ENCODE assay signal across 1 cellular context in genomic region chr13:113122571-113123225, GRCh38.
TF ChIP-seq lines count a peak whose summit lies in the region.

TSS of gene F10 (plus strand) at chr13:113122799. CDS start at chr13:113122856, 57 bp downstream.

TF ChIP-seq in HepG2, 621 proteins besides CTCF, POLR2A, EP300 and RAD21 (continued from another document and continues in another):
- TF ChIP-seq HNF4A (CRISPR knock-in tag; IDR thresholded peaks at IDR 0.05) (peak; percentile 99), PCBP1 (IDR thresholded peaks at IDR 0.05; ENCODE audit: borderline replicate concordance, low read depth, low read length) (0 out of 2 replicates have a peak, but pooled peaks have one; percentile 70), ZBTB38 (CRISPR knock-in tag; IDR thresholded peaks at IDR 0.05) (peak; percentile 91), ZNF557 (CRISPR knock-in tag; IDR thresholded peaks at IDR 0.05) (peak; percentile 91), ZNF331 (CRISPR knock-in tag; IDR thresholded peaks at IDR 0.05) (peak; percentile 75; the same call in 1 of the 2 replicates), YY1 (IDR thresholded peaks at IDR 0.05; ENCODE audit: insufficient read depth, insufficient replicate concordance, low read depth, low read length) (peak; percentile 61), ZNF746 (CRISPR knock-in tag; IDR thresholded peaks at IDR 0.05) (no peak), ZNF709 (CRISPR knock-in tag; IDR thresholded peaks at IDR 0.05) (0 out of 2 replicates have a peak, but pooled peaks have one; percentile 42), EHMT2 (IDR thresholded peaks at IDR 0.05; ENCODE audit: borderline replicate concordance, low read depth, low read length) (no peak), NCOA2 (CRISPR knock-in tag; IDR thresholded peaks at IDR 0.05) (peak; percentile 73; the same call in 1 of the 2 replicates), SP2 (CRISPR knock-in tag; IDR thresholded peaks at IDR 0.05) (peak; percentile 82), ZNF24 (IDR thresholded peaks at IDR 0.05) (no peak), ZNF451 (CRISPR knock-in tag; IDR thresholded peaks at IDR 0.05) (no peak), SMC3 (IDR thresholded peaks at IDR 0.05; ENCODE audit: low read length) (no peak; the same call in none of the 2 replicates), SMARCC2 (IDR thresholded peaks at IDR 0.05) (no peak), HDAC2 (CRISPR knock-in tag; IDR thresholded peaks at IDR 0.05) (peak; percentile 74), DNMT3B (CRISPR knock-in tag; conservative IDR thresholded peaks at IDR 0.05) (no peak), ZNF724P (CRISPR knock-in tag; IDR thresholded peaks at IDR 0.05; ENCODE audit: borderline replicate concordance) (no peak), ZNF556 (CRISPR knock-in tag; IDR thresholded peaks at IDR 0.05; ENCODE audit: borderline replicate concordance) (peak; percentile 89), HHEX (CRISPR knock-in tag; IDR thresholded peaks at IDR 0.05) (no peak), ARID2 (CRISPR knock-in tag; IDR thresholded peaks at IDR 0.05; ENCODE audit: borderline replicate concordance) (peak; percentile 89; the same call in 1 of the 2 replicates), FOXA1 (IDR thresholded peaks at IDR 0.05) (no peak), FOXA1 (CRISPR knock-in tag; IDR thresholded peaks at IDR 0.05) (peak; percentile 73), MXD4 (CRISPR knock-in tag; IDR thresholded peaks at IDR 0.05) (peak; percentile 58; the same call in 1 of the 2 replicates), KDM5A (IDR thresholded peaks at IDR 0.05; ENCODE audit: borderline replicate concordance, low read length) (peak; percentile 77), NRL (CRISPR knock-in tag; IDR thresholded peaks at IDR 0.05; ENCODE audit: borderline replicate concordance) (peak; percentile 90; the same call in 1 of the 2 replicates), IRF2 (CRISPR knock-in tag; IDR thresholded peaks at IDR 0.05) (peak; percentile 81), SUZ12 (IDR thresholded peaks at IDR 0.05; ENCODE audit: low read depth, low read length) (no peak; the same call in 1 of the 2 replicates), SOX13 (IDR thresholded peaks at IDR 0.05) (no peak), SOX13 (CRISPR knock-in tag; conservative IDR thresholded peaks at IDR 0.05 in 1 of 2, IDR thresholded peaks at IDR 0.05 in 1 of 2) (peak in 1 of 2 experiments; percentile 67; a peak in 1 of 4 replicates), ZNF431 (CRISPR knock-in tag; IDR thresholded peaks at IDR 0.05; ENCODE audit: borderline replicate concordance, low read depth) (0 out of 2 replicates have a peak, but pooled peaks have one; percentile 19), ZKSCAN1 (IDR thresholded peaks at IDR 0.05; ENCODE audit: low read length) (peak; percentile 33; the same call in 1 of the 2 replicates), MXI1 (IDR thresholded peaks at IDR 0.05; ENCODE audit: borderline replicate concordance, low read depth, low read length) (peak; percentile 88; the same call in 2 of the 3 replicates), PATZ1 (CRISPR knock-in tag; IDR thresholded peaks at IDR 0.05) (peak; percentile 46; the same call in 1 of the 2 replicates), MED8 (CRISPR knock-in tag; IDR thresholded peaks at IDR 0.05; ENCODE audit: insufficient replicate concordance) (peak; percentile 88), FOXC1 (CRISPR knock-in tag; IDR thresholded peaks at IDR 0.05; ENCODE audit: borderline replicate concordance) (no peak), ZNF101 (CRISPR knock-in tag; IDR thresholded peaks at IDR 0.05; ENCODE audit: borderline replicate concordance, low read depth) (no peak), SKIL (CRISPR knock-in tag; IDR thresholded peaks at IDR 0.05; ENCODE audit: borderline replicate concordance) (peak; percentile 83), PHF21A (CRISPR knock-in tag; IDR thresholded peaks at IDR 0.05) (peak; percentile 96), ZNF530 (CRISPR knock-in tag; IDR thresholded peaks at IDR 0.05; ENCODE audit: low read depth) (no peak), ZNF274 (CRISPR knock-in tag; IDR thresholded peaks at IDR 0.05) (peak; percentile 94), ZNF547 (CRISPR knock-in tag; IDR thresholded peaks at IDR 0.05) (peak; percentile 80), KMT2A (CRISPR knock-in tag; IDR thresholded peaks at IDR 0.05) (peak; percentile 79), EZH2 (conservative IDR thresholded peaks at IDR 0.05; ENCODE audit: low read depth, low read length) (no peak), HNRNPLL (IDR thresholded peaks at IDR 0.05; ENCODE audit: low read depth, low read length, poor library complexity, severe bottlenecking) (no peak), FLYWCH1 (CRISPR knock-in tag; IDR thresholded peaks at IDR 0.05) (no peak), RBFOX2 (IDR thresholded peaks at IDR 0.05; ENCODE audit: low read depth, low read length) (peak; percentile 93), MNT (IDR thresholded peaks at IDR 0.05) (peak; percentile 45; the same call in 1 of the 2 replicates), MAFK (conservative IDR thresholded peaks at IDR 0.05 in 1 of 2, IDR thresholded peaks at IDR 0.05 in 1 of 2; ENCODE audit: low read length in 2 of 2) (no peak), NR2F6 (IDR thresholded peaks at IDR 0.05) (no peak), NR2F6 (CRISPR knock-in tag; IDR thresholded peaks at IDR 0.05) (peak; percentile 74), ZNF484 (CRISPR knock-in tag; IDR thresholded peaks at IDR 0.05; ENCODE audit: borderline replicate concordance, low read depth) (no peak; the same call in 1 of the 2 replicates), ATM (IDR thresholded peaks at IDR 0.05; ENCODE audit: borderline replicate concordance) (no peak), MAFF (IDR thresholded peaks at IDR 0.05; ENCODE audit: low read depth, low read length) (no peak), CREB1 (IDR thresholded peaks at IDR 0.05) (no peak), CREB1 (CRISPR knock-in tag; IDR thresholded peaks at IDR 0.05) (no peak), ZNF776 (CRISPR knock-in tag; IDR thresholded peaks at IDR 0.05) (no peak), POGZ (CRISPR knock-in tag; IDR thresholded peaks at IDR 0.05) (0 out of 2 replicates have a peak, but pooled peaks have one; percentile 13), ZNF660 (CRISPR knock-in tag; IDR thresholded peaks at IDR 0.05; ENCODE audit: borderline replicate concordance, low read depth) (no peak)
- TF ChIP-seq, protein P1, sequence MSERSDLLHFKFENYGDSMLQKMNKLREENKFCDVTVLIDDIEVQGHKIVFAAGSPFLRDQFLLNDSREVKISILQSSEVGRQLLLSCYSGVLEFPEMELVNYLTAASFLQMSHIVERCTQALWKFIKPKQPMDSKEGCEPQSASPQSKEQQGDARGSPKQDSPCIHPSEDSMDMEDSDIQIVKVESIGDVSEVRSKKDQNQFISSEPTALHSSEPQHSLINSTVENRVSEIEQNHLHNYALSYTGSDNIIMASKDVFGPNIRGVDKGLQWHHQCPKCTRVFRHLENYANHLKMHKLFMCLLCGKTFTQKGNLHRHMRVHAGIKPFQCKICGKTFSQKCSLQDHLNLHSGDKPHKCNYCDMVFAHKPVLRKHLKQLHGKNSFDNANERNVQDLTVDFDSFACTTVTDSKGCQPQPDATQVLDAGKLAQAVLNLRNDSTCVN (CRISPR knock-in tag; IDR thresholded peaks at IDR 0.05; ENCODE audit: borderline replicate concordance), result peak; percentile 74
- TF ChIP-seq, protein P2, sequence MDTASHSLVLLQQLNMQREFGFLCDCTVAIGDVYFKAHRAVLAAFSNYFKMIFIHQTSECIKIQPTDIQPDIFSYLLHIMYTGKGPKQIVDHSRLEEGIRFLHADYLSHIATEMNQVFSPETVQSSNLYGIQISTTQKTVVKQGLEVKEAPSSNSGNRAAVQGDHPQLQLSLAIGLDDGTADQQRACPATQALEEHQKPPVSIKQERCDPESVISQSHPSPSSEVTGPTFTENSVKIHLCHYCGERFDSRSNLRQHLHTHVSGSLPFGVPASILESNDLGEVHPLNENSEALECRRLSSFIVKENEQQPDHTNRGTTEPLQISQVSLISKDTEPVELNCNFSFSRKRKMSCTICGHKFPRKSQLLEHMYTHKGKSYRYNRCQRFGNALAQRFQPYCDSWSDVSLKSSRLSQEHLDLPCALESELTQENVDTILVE (CRISPR knock-in tag; IDR thresholded peaks at IDR 0.05), result peak; percentile 72; the same call in 1 of the 2 replicates
- TF ChIP-seq, protein P3, sequence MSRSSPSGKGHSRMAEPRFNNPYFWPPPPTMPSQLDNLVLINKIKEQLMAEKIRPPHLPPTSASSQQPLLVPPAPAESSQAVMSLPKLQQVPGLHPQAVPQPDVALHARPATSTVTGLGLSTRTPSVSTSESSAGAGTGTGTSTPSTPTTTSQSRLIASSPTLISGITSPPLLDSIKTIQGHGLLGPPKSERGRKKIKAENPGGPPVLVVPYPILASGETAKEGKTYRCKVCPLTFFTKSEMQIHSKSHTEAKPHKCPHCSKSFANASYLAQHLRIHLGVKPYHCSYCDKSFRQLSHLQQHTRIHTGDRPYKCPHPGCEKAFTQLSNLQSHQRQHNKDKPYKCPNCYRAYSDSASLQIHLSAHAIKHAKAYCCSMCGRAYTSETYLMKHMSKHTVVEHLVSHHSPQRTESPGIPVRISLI (CRISPR knock-in tag; IDR thresholded peaks at IDR 0.05; ENCODE audit: borderline replicate concordance), result peak; percentile 31; the same call in 1 of the 2 replicates
- TF ChIP-seq, protein P4, sequence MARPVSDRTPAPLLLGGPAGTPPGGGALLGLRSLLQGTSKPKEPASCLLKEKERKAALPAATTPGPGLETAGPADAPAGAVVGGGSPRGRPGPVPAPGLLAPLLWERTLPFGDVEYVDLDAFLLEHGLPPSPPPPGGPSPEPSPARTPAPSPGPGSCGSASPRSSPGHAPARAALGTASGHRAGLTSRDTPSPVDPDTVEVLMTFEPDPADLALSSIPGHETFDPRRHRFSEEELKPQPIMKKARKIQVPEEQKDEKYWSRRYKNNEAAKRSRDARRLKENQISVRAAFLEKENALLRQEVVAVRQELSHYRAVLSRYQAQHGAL (CRISPR knock-in tag; IDR thresholded peaks at IDR 0.05; ENCODE audit: not compliant biosample characterization), result peak; percentile 89
- TF ChIP-seq, protein P5, sequence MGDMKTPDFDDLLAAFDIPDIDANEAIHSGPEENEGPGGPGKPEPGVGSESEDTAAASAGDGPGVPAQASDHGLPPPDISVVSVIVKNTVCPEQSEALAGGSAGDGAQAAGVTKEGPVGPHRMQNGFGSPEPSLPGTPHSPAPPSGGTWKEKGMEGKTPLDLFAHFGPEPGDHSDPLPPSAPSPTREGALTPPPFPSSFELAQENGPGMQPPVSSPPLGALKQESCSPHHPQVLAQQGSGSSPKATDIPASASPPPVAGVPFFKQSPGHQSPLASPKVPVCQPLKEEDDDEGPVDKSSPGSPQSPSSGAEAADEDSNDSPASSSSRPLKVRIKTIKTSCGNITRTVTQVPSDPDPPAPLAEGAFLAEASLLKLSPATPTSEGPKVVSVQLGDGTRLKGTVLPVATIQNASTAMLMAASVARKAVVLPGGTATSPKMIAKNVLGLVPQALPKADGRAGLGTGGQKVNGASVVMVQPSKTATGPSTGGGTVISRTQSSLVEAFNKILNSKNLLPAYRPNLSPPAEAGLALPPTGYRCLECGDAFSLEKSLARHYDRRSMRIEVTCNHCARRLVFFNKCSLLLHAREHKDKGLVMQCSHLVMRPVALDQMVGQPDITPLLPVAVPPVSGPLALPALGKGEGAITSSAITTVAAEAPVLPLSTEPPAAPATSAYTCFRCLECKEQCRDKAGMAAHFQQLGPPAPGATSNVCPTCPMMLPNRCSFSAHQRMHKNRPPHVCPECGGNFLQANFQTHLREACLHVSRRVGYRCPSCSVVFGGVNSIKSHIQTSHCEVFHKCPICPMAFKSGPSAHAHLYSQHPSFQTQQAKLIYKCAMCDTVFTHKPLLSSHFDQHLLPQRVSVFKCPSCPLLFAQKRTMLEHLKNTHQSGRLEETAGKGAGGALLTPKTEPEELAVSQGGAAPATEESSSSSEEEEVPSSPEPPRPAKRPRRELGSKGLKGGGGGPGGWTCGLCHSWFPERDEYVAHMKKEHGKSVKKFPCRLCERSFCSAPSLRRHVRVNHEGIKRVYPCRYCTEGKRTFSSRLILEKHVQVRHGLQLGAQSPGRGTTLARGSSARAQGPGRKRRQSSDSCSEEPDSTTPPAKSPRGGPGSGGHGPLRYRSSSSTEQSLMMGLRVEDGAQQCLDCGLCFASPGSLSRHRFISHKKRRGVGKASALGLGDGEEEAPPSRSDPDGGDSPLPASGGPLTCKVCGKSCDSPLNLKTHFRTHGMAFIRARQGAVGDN (CRISPR knock-in tag; IDR thresholded peaks at IDR 0.05), result peak; percentile 96
